Comparison of ENCODE assay signal across 26 cellular contexts in genomic region chr17:21246698-21247097, GRCh38.
"Had no signal": no experiment of that assay in that cellular context is flagged by ENCODE, and none has a peak within 500 bp of the region (broad histone marks: within the 10 kb centered on the region; RNA-seq: fewer than 3 reads in every experiment).

No MANE protein-coding gene starts in this region.

- H3K4me1 ChIP-seq: colonic mucosa, foreskin keratinocyte had no signal

- H3K27me3 ChIP-seq: adrenal gland, ascending aorta, breast epithelium, cardiac muscle cell, colonic mucosa, foreskin keratinocyte, gastroesophageal sphincter had no signal

- ATAC-seq: activated CD4-positive, alpha-beta T cell treated with anti-CD3 and anti-CD28 coated beads for 36 hours; activated CD8-positive, alpha-beta T cell treated with anti-CD3 and anti-CD28 coated beads for 36 hours; activated naive CD8-positive, alpha-beta T cell treated with anti-CD3 and anti-CD28 coated beads, Interleukin-2, amount 50 U/mL, for 24 hours; activated T-cell treated with anti-CD3 and anti-CD28 coated beads, Interleukin-2, amount 50 U/mL, for 4 hours; activated T-helper 17 cell treated with anti-CD3 and anti-CD28 coated beads, Interleukin-2, amount 50 U/mL, for 72 hours; foreskin keratinocyte; gastroesophageal sphincter had no signal

- H3K9me3 ChIP-seq: adrenal gland, ascending aorta, breast epithelium, colonic mucosa, gastroesophageal sphincter had no signal

- H3K36me3 ChIP-seq: adrenal gland, breast epithelium, cardiac muscle cell, colonic mucosa had no signal

- H3K27ac ChIP-seq: adrenal gland, breast epithelium, cardiac muscle cell, colonic mucosa, epithelial cell of prostate, foreskin keratinocyte, gastroesophageal sphincter had no signal

- H3K4me3 ChIP-seq: adrenal gland, ascending aorta, breast epithelium, cardiac muscle cell, colonic mucosa, gastroesophageal sphincter had no signal

- DNase-seq: activated CD4-positive, alpha-beta T cell treated with anti-CD3 and anti-CD28 coated beads for 36 hours; activated CD4-positive, alpha-beta T cell treated with anti-CD3 and anti-CD28 coated beads, Interleukin-2, amount 50 U/mL, for 1 hour; activated CD4-positive, alpha-beta T cell treated with anti-CD3 and anti-CD28 coated beads, Interleukin-2, amount 50 U/mL, for 48 hours; activated CD4-positive, CD25-positive, alpha-beta regulatory T cell; activated CD4-positive, CD25-positive, alpha-beta regulatory T cell treated with anti-CD3 and anti-CD28 coated beads, Interleukin-2, amount 50 U/mL, for 72 hours; activated CD8-positive, alpha-beta memory T cell treated with anti-CD3 and anti-CD28 coated beads for 24 hours; activated CD8-positive, alpha-beta T cell treated with anti-CD3 and anti-CD28 coated beads for 36 hours; activated effector memory CD4-positive, alpha-beta T cell treated with Interleukin-2 at 50 U/mL for 16 hours; activated gamma-delta T cell treated with Interleukin-2 at 50 U/mL for 16 hours; activated naive CD4-positive, alpha-beta T cell treated with anti-CD3 and anti-CD28 coated beads, Interleukin-2, amount 50 U/mL, for 16 hours; activated naive CD4-positive, alpha-beta T cell treated with Interleukin-2 at 50 U/mL for 16 hours; activated naive CD8-positive, alpha-beta T cell treated with anti-CD3 and anti-CD28 coated beads, Interleukin-2, amount 50 U/mL, for 24 hours; activated T-cell treated with anti-CD3 and anti-CD28 coated beads, Interleukin-2, amount 50 U/mL, for 4 hours; adrenal gland; central memory CD4-positive, alpha-beta T cell; cerebellar nuclear complex; colonic mucosa; effector CD8-positive, alpha-beta T cell; foreskin keratinocyte; T-helper 2 cell had no signal
